ENCODE assay signal across 24 cellular contexts in genomic region chr9:78807286-78807685, GRCh38.
DNase-seq lines count a peak whose midpoint lies in the region; ATAC-seq, FAIRE-seq and TF ChIP-seq lines count a peak whose summit lies in the region.
"Had no signal": no experiment of that assay in that cellular context is flagged by ENCODE, and none has a peak within 500 bp of the region (broad histone marks: within the 10 kb centered on the region; RNA-seq: fewer than 3 reads in every experiment).

No MANE protein-coding gene starts in this region.

- FAIRE-seq in RCC 7860 (lab: Jason Lieb, UNC): peak; percentile 95
- FAIRE-seq: GM12878 had no signal

- H3K36me3 Mint-ChIP-seq in nephron progenitor cell (ENCODE audit: low read depth): peaks cover 5% of the 10 kb centered on the region
- H3K36me3 Mint-ChIP-seq in osteocyte (ENCODE audit: unreplicated experiment): no peaks in the 10 kb centered on the region
- H3K36me3 Mint-ChIP-seq: CD14-positive monocyte, IgD-negative memory B cell had no signal

- H4K20me1 ChIP-seq in BLaER1: no peaks in the 10 kb centered on the region

- peaks cover 44% of the 10 kb centered on the region for H3K4me1 Mint-ChIP-seq in nephron progenitor cell
- peaks cover 25% of the 10 kb centered on the region for H3K4me1 Mint-ChIP-seq in osteocyte (ENCODE audit: unreplicated experiment)
- H3K4me1 Mint-ChIP-seq: CD14-positive monocyte had no signal

- no peaks in the 10 kb centered on the region for H3K9me3 ChIP-seq in BLaER1

- no peaks in the 10 kb centered on the region for H3K36me3 ChIP-seq in BLaER1

- peak overlapping the region; percentile 22 for H3K4me3 Mint-ChIP-seq in nephron progenitor cell
- H3K4me3 Mint-ChIP-seq in osteocyte (ENCODE audit: unreplicated experiment): no peak overlapping the region
- H3K4me3 Mint-ChIP-seq: CD14-positive monocyte had no signal

- TF ChIP-seq CTCF in nephron progenitor cell (IDR thresholded peaks at IDR 0.05) (no peak), osteocyte (IDR thresholded peaks at IDR 0.05) (no peak)

- H3K27ac Mint-ChIP-seq in nephron progenitor cell: peak overlapping the region; percentile 77
- no peak overlapping the region for H3K27ac Mint-ChIP-seq in osteocyte (ENCODE audit: unreplicated experiment)
- H3K27ac Mint-ChIP-seq: CD14-positive monocyte, IgD-negative memory B cell had no signal

- H3K9me3 Mint-ChIP-seq in nephron progenitor cell (peaks cover 10% of the 10 kb centered on the region), osteocyte (ENCODE audit: unreplicated experiment) (no peaks in the 10 kb centered on the region)

- ATAC-seq in GM18498 (IDR thresholded peaks at IDR 0.05; ENCODE audit: unreplicated experiment) (no peak), GM21737 (IDR thresholded peaks at IDR 0.05; ENCODE audit: unreplicated experiment) (no peak)
- ATAC-seq: GM12878, HCT116 had no signal

- H3K27me3 ChIP-seq in BLaER1: no peaks in the 10 kb centered on the region

- H3K9ac ChIP-seq in BLaER1: no peak overlapping the region

- peaks cover 3% of the 10 kb centered on the region for H3K27me3 Mint-ChIP-seq in nephron progenitor cell (ENCODE audit: low read depth, poor library complexity)
- H3K27me3 Mint-ChIP-seq in osteocyte (ENCODE audit: unreplicated experiment): no peaks in the 10 kb centered on the region

- peak; percentile 87 for DNase-seq in RCC 7860 (ENCODE audit: low spot score)
- peak; percentile 71 for DNase-seq in glomerular visceral epithelial cell (ENCODE audit: extremely low spot score)
- no peak for DNase-seq in nephron progenitor cell
- no peak for DNase-seq in retina
- no peak for DNase-seq in osteocyte (ENCODE audit: extremely low spot score, unreplicated experiment)
- DNase-seq: 8988T, AML-193, DMS79 treated with DMSO at 0.1 percent for 48 hours, GOT3, MV-4-11, NCI-H1105 treated with DMSO at 0.1 percent for 48 hours, NCI-H1694 treated with DMSO at 0.1 percent for 48 hours, NCI-H2081 treated with DMSO at 0.1 percent for 48 hours, NCI-H2171 treated with DMSO at 0.1 percent for 48 hours, NCI-H446, NCI-H526, Right ventricle myocardium superior had no signal

- H3K4me3 ChIP-seq in BLaER1: no peak overlapping the region
- H3K4me3 ChIP-seq: GM12878 had no signal

- peak overlapping the region; percentile 59 for H3K4me2 ChIP-seq in BLaER1

- H3K27ac ChIP-seq in BLaER1: no peak overlapping the region

- peaks cover 19% of the 10 kb centered on the region for H3K4me1 ChIP-seq in BLaER1

Comparison
In these comparisons a context has a peak if more than half of its experiments do, and no peak if none do; other contexts are left out.
1. DNase-seq: peak in RCC 7860 (single experiment) and glomerular visceral epithelial cell (single experiment); none in nephron progenitor cell (single experiment), retina (single experiment) and osteocyte (single experiment).